8 cellular contexts compared by ENCODE assay signal in genomic region chr4:107989537-107990386, GRCh38. TPM values are rescaled to one million over a fixed set of nuclear protein-coding genes. Genes with fewer than 3 reads are reported as not detected.
DNase-seq lines count a peak whose midpoint lies in the region; ATAC-seq, FAIRE-seq and TF ChIP-seq lines count a peak whose summit lies in the region.

TSS of gene HADH (plus strand) at chr4:107989889. CDS start at chr4:107989933, 44 bp downstream.

- H3K27ac ChIP-seq in pancreas: peak within 1 kb of the TSS; percentile 73 to 88 (median 84)
- peak within 1 kb of the TSS; percentile 80 to 86 (median 86) for H3K27ac ChIP-seq in thyroid gland

- ATAC-seq in HG02678 (IDR thresholded peaks at IDR 0.05; ENCODE audit: unreplicated experiment) (peak; percentile 94), Right ventricle myocardium inferior (peak; percentile 100), pancreas (peak; percentile 98 to 100 (median 99))

- H3K36me3 ChIP-seq in pancreas: no peaks in the 10 kb centered on the region
- no peaks in the 10 kb centered on the region for H3K36me3 ChIP-seq in thyroid gland

- WGBS in pancreas, 2 donors: 0 to 1% methylated on average over 76 to 78 of the region's 78 CpGs
- WGBS in thyroid gland, 2 donors: 0 to 1% methylated on average over 8 to 41 of the region's 78 CpGs

- no peak for TF ChIP-seq CTCF in GM12865 (IDR thresholded peaks at IDR 0.05; ENCODE audit: insufficient read depth, low read depth, low read length, missing control alignments)
- TF ChIP-seq CTCF in pancreas (IDR thresholded peaks at IDR 0.05): no peak
- no peak for TF ChIP-seq CTCF in thyroid gland (IDR thresholded peaks at IDR 0.05)

- peak within 1 kb of the TSS; percentile 91 for H3K4me3 ChIP-seq in GM12865 (ENCODE audit: low read depth, low read length)
- H3K4me3 ChIP-seq in pancreas: peak within 1 kb of the TSS; percentile 60 to 86 (median 73)
- H3K4me3 ChIP-seq in thyroid gland (replicated peaks in 1 of 3): peak within 1 kb of the TSS; percentile 56 to 84 (median 66)

- peaks cover 8 to 46% (median 19%) of the 10 kb centered on the region in 3 donors for H3K4me1 ChIP-seq in pancreas
- peaks cover 3 to 41% of the 10 kb centered on the region in 2 donors for H3K4me1 ChIP-seq in thyroid gland

- H3K27me3 ChIP-seq in pancreas: no peaks in the 10 kb centered on the region
- no peaks in the 10 kb centered on the region for H3K27me3 ChIP-seq in thyroid gland

- DNase-seq in GM12865 (ENCODE audit: low read depth): peak; percentile 95
- DNase-seq in NCI-H128 (lab: John Stamatoyannopoulos, UW; ENCODE audit: unreplicated experiment): peak; percentile 69
- DNase-seq in SW 1271 (lab: John Stamatoyannopoulos, UW): peak; percentile 29 to 80
- DNase-seq in activated naive CD8-positive, alpha-beta T cell treated with anti-CD3 and anti-CD28 coated beads, Interleukin-2, amount 50 U/mL, for 16 hours (ENCODE audit: low read depth, low spot score): peak; percentile 89
- peak; percentile 97 for DNase-seq in Right ventricle myocardium inferior (ENCODE audit: missing footprints)
- DNase-seq in pancreas: peak; percentile 91 to 97 (median 94)
- DNase-seq in thyroid gland: peak; percentile 95 to 96

- intact Hi-C loops in Right ventricle myocardium inferior (cut with DNase I): loop anchor here (2.0 to 10.0 kb wide), 2 partner anchors 59 to 125 kb away; partner anchors contain the start of gene CYP2U1
- intact Hi-C loops in pancreas (cut with DNase I): no loop called here
- intact Hi-C loops in thyroid gland (cut with DNase I): loop anchor here (10.0 kb wide), 1 partner anchor 55 kb away; the partner anchor contains the start of gene CYP2U1

- TF ChIP-seq POLR2A in thyroid gland (IDR thresholded peaks at IDR 0.05): peak in 1 of 2 donors; percentile 93

- FAIRE-seq in pancreas (lab: Jason Lieb, UNC): no peak

- H3K9me3 ChIP-seq in pancreas (no peaks in the 10 kb centered on the region), thyroid gland (no peaks in the 10 kb centered on the region)

RNA-seq across cellular contexts. Expression of gene HADH, which starts in this region (rescaled TPM):
- total RNA-seq in Right ventricle myocardium inferior: 260 TPM
- total RNA-seq in pancreas: 10 to 100 TPM; 14.2 to 29.5 (median 25.1) TPM
- 100 to 1,000 TPM in 1 of 2 donors, 10 to 100 TPM in 1; 26.1 to 112 TPM for polyA plus RNA-seq in pancreas
- total RNA-seq in thyroid gland: 10 to 100 TPM; 32.7 to 60.4 (median 50.9) TPM

Comparison
In these comparisons a context has a peak if more than half of its experiments do, and no peak if none do; other contexts are left out.
1. Peak in every context shown above with its lines: DNase-seq, ATAC-seq, H3K4me3 ChIP-seq and H3K27ac ChIP-seq.
2. intact Hi-C loops: an anchor here in Right ventricle myocardium inferior (2.0 to 10.0 kb wide) and thyroid gland (10.0 kb wide); none called in pancreas.